Comparison of ENCODE assay signal across 26 cellular contexts in the genomic region with DNA sequence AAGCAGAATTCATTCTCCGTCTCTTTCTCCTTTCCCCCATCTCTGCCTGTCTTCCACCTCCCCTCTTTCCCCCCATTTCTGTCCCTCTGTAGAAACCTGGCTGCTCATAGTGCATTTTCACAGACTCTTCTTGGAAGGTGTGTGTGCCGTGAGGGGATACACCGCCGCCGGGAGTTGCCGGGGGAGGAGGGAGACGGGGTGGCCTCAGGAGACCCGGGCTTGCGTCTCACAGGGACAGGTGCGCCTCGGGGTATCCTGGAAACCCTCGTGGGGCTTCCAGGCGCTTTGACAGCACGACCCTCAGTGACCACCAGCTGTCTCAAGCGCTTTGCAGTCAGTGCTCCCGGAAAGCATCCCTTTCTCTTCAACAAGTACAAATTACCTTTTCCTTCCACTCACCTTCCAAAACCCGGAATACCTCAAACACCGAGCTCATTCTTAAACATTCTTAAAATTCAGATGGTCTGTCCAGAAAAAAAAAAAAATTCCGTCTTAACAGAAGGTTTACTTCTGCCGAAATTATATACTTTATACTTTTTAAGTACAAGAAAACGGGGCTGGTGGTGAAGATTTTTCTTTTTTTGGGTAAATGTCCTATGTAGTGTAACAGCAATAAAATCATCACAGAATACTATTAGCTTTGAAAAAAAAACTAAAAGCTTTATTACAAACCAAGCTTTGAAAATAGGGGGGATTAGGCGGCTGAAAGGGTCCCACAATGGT. TPM values are rescaled to one million over a fixed set of nuclear protein-coding genes. Genes with fewer than 3 reads are reported as not detected.
A peak's percentile ranks its signal among the peaks of the same experiment; 100 is the strongest.
DNase-seq lines count a peak whose midpoint lies in the region; ATAC-seq, FAIRE-seq and TF ChIP-seq lines count a peak whose summit lies in the region.
"Had no signal": no experiment of that assay in that cellular context is flagged by ENCODE, and none has a peak within 500 bp of the region (broad histone marks: within the 10 kb centered on the region; RNA-seq: fewer than 3 reads in every experiment).

No MANE protein-coding gene starts in this region.

- no peak overlapping the region for H4K5ac ChIP-seq in H1 (ENCODE audit: insufficient read length, low read depth, low read length)

- H2BK15ac ChIP-seq in H1 (ENCODE audit: low read length), result no peak overlapping the region
- no peak overlapping the region for H2BK15ac ChIP-seq in mesenchymal stem cell (ENCODE audit: low read depth, poor library complexity, severe bottlenecking)

- H3K79me1 ChIP-seq in H1 (ENCODE audit: low read depth, low read length) (no peaks in the 10 kb centered on the region), mesenchymal stem cell (replicated peaks; ENCODE audit: low read length, poor library complexity, severe bottlenecking) (no peaks in the 10 kb centered on the region)

- no peak for TF ChIP-seq RAD21 in H1 (IDR thresholded peaks at IDR 0.05 in 1 of 2, conservative IDR thresholded peaks at IDR 0.05 in 1 of 2; ENCODE audit: low read depth in 2 of 2, low read length in 2 of 2)

- H3K79me2 ChIP-seq in H1 (ENCODE audit: control insufficient read depth in 1 of 2, insufficient read depth in 2 of 2, low read length in 2 of 2), result no peaks in the 10 kb centered on the region

- H2BK20ac ChIP-seq in H1 (ENCODE audit: low read length), result no peak overlapping the region

- no peak for DNase-seq in Caco-2
- DNase-seq in H1 (ENCODE audit: low read depth in 1 of 2, low spot score in 2 of 2), result no peak
- DNase-seq in mesenchymal stem cell, result no peak
- peak; percentile 31 for DNase-seq in retina
- no peak for DNase-seq in GM13977 (ENCODE audit: low spot score)
- DNase-seq in left lobe of liver (ENCODE audit: low spot score), result no peak
- DNase-seq: CD8-positive, alpha-beta T cell; DND-41; GDM1; HCEC 1CT; Kasumi-1; MM.1S; NCI-H1092 treated with DMSO at 0.1 percent for 48 hours; NCI-H1694 treated with DMSO at 0.1 percent for 48 hours; NCI-H2107; NCI-H2227 treated with DMSO at 0.1 percent for 48 hours; NCI-H524 had no signal

- H3K27ac ChIP-seq in H1 (ENCODE audit: low read depth, low read length) (no peak overlapping the region), mesenchymal stem cell (ENCODE audit: low read length, poor library complexity, severe bottlenecking) (no peak overlapping the region)
- H3K27ac ChIP-seq: BLaER1, HL-60 had no signal

- H3K23me2 ChIP-seq in H1 (ENCODE audit: low read depth, low read length), result peaks cover 5% of the 10 kb centered on the region

- POLR2A ChIA-PET in Caco-2 (lab: Charles Lee), result interaction anchor here (0.7 kb wide), 1 partner anchor 71 kb away, joined by 7 read pairs; no protein-coding TSS in a partner anchor
- POLR2A ChIA-PET in H1 (lab: Charles Lee; ENCODE audit: partially characterized antibody), result interaction anchor here (0.8 to 1.1 kb wide), 3 partner anchors 9 to 16 kb away, joined by 3 to 4 read pairs (median 3); no protein-coding TSS in a partner anchor

- H3K4me2 ChIP-seq in H1 (ENCODE audit: insufficient read depth in 1 of 2, low read depth in 2 of 2, low read length in 2 of 2) (no peak overlapping the region; a peak in 1 of 4 replicates), mesenchymal stem cell (ENCODE audit: low read length, poor library complexity, severe bottlenecking) (no peak overlapping the region)
- H3K4me2 ChIP-seq: BLaER1 had no signal

- peaks cover 36 to 42% of the 10 kb centered on the region in 2 experiments for H4K20me1 ChIP-seq in H1 (replicated peaks in 1 of 2; ENCODE audit: control insufficient read depth in 1 of 2, insufficient read depth in 2 of 2, low read length in 2 of 2)

- H2AFZ ChIP-seq in H1 (ENCODE audit: low read length), result no peak overlapping the region
- H2AFZ ChIP-seq in mesenchymal stem cell (ENCODE audit: low read depth, low read length), result no peak overlapping the region

- TF ChIP-seq CTCF in Caco-2 (IDR thresholded peaks at IDR 0.05; ENCODE audit: insufficient read depth in 1 of 2, low read depth in 1 of 2, low read length in 1 of 2, severe bottlenecking in 1 of 2, unreplicated experiment in 1 of 2) (no peak), H1 (IDR thresholded peaks at IDR 0.05; ENCODE audit: control extremely low read depth in 1 of 3, insufficient read depth in 1 of 3, low read depth in 1 of 3, low read length in 3 of 3) (no peak), GM13977 (IDR thresholded peaks at IDR 0.05; ENCODE audit: extremely low read depth, insufficient read depth, missing control alignments) (no peak)

- no peak for ATAC-seq in HG02678 (IDR thresholded peaks at IDR 0.05; ENCODE audit: unreplicated experiment)
- no peak for ATAC-seq in GM18868 (IDR thresholded peaks at IDR 0.05; ENCODE audit: unreplicated experiment)
- no peak for ATAC-seq in left lobe of liver
- ATAC-seq: CD8-positive, alpha-beta T cell; Panc1; Right ventricle myocardium inferior had no signal

- H3K36me3 ChIP-seq in Caco-2 (ENCODE audit: control insufficient read depth, insufficient read depth, low read length) (no peaks in the 10 kb centered on the region), H1 (ENCODE audit: control insufficient read depth in 2 of 4, insufficient read depth in 4 of 4, low read length in 3 of 4) (no peaks in the 10 kb centered on the region), mesenchymal stem cell (ENCODE audit: control insufficient read depth in 1 of 2, insufficient read depth in 2 of 2, low read depth in 1 of 2, low read length in 2 of 2) (peaks cover 0 to 35% of the 10 kb centered on the region in 2 experiments)
- H3K36me3 ChIP-seq: BLaER1 had no signal

- H4K91ac ChIP-seq in H1 (replicated peaks; ENCODE audit: insufficient read length, low read length) (no peak overlapping the region), mesenchymal stem cell (ENCODE audit: low read length) (no peak overlapping the region)

- H3K27ac Mint-ChIP-seq in Caco-2 (ENCODE audit: unreplicated experiment), result no peak overlapping the region
- H3K27ac Mint-ChIP-seq: CD8-positive, alpha-beta T cell had no signal

- peaks cover 15% of the 10 kb centered on the region for H3K36me3 Mint-ChIP-seq in Caco-2 (ENCODE audit: insufficient read depth, unreplicated experiment)
- H3K36me3 Mint-ChIP-seq: CD8-positive, alpha-beta T cell; IgD-negative memory B cell had no signal

- no peak overlapping the region for H3K4ac ChIP-seq in H1 (replicated peaks; ENCODE audit: insufficient read length, low read depth, low read length)
- H3K4ac ChIP-seq in mesenchymal stem cell (ENCODE audit: low read depth in 1 of 2, low read length in 2 of 2), result no peak overlapping the region

- no peak overlapping the region for H3K18ac ChIP-seq in H1 (ENCODE audit: extremely low read depth, low read length)
- no peak overlapping the region for H3K18ac ChIP-seq in mesenchymal stem cell (ENCODE audit: low read depth in 1 of 2, low read length in 2 of 2)

- H3K23ac ChIP-seq in H1 (ENCODE audit: insufficient read length), result no peak overlapping the region
- H3K23ac ChIP-seq in mesenchymal stem cell (ENCODE audit: low read length in 2 of 2), result no peak overlapping the region

- peak overlapping the region; percentile 71 for H3K4me3 Mint-ChIP-seq in Caco-2 (ENCODE audit: unreplicated experiment)
- H3K4me3 Mint-ChIP-seq: CD8-positive, alpha-beta T cell; IgD-negative memory B cell had no signal

- H2BK120ac ChIP-seq in H1 (replicated peaks; ENCODE audit: low read depth, low read length) (no peak overlapping the region), mesenchymal stem cell (ENCODE audit: low read depth, low read length) (no peak overlapping the region)

- H3K27me3 ChIP-seq in Caco-2 (replicated peaks; ENCODE audit: control insufficient read depth, insufficient read depth, low read length) (peaks cover 3% of the 10 kb centered on the region; the same call in 1 of the 2 replicates), H1 (replicated peaks in 1 of 4; ENCODE audit: control insufficient read depth in 3 of 4, extremely low read depth in 1 of 4, insufficient read depth in 3 of 4, low read length in 3 of 4) (peaks cover 95 to 100% (median 99%) of the 10 kb centered on the region in 4 experiments), mesenchymal stem cell (ENCODE audit: control insufficient read depth in 1 of 2, insufficient read depth in 1 of 2, low read length in 2 of 2) (peaks cover 0 to 96% of the 10 kb centered on the region in 2 experiments)

- H3K4me3 ChIP-seq in Caco-2 (ENCODE audit: low read depth, low read length) (no peak overlapping the region), H1 (ENCODE audit: extremely low read depth in 1 of 4, insufficient read depth in 2 of 4, low read depth in 3 of 4, low read length in 4 of 4) (no peak overlapping the region), mesenchymal stem cell (ENCODE audit: insufficient read depth in 1 of 2, low read depth in 1 of 2, low read length in 2 of 2) (no peak overlapping the region)
- H3K4me3 ChIP-seq: BLaER1 had no signal

- H3K56ac ChIP-seq in H1 (replicated peaks; ENCODE audit: insufficient read length, low read depth, low read length), result no peak overlapping the region

- peaks cover 5% of the 10 kb centered on the region for H3K27me3 Mint-ChIP-seq in Caco-2 (ENCODE audit: insufficient read depth, unreplicated experiment)

- H3K9ac ChIP-seq in H1 (replicated peaks in 1 of 4; ENCODE audit: extremely low read depth in 1 of 4, low read depth in 3 of 4, low read length in 3 of 4) (no peak overlapping the region), mesenchymal stem cell (ENCODE audit: low read length) (peak overlapping the region; percentile 75)
- H3K9ac ChIP-seq: BLaER1 had no signal

- H3K9me3 Mint-ChIP-seq in Caco-2 (ENCODE audit: unreplicated experiment), result no peaks in the 10 kb centered on the region
- H3K9me3 Mint-ChIP-seq: CD8-positive, alpha-beta T cell had no signal

- no TSS peak for BruUV-seq in Caco-2 (replicated peaks; lab: Mats Ljungman, UMichigan)

- H3K14ac ChIP-seq in H1 (ENCODE audit: insufficient read length) (no peak overlapping the region), mesenchymal stem cell (ENCODE audit: low read length in 2 of 2) (no peak overlapping the region)

- no peak for TF ChIP-seq EP300 in H1 (IDR thresholded peaks at IDR 0.05; ENCODE audit: borderline replicate concordance in 1 of 2, low read depth in 2 of 2, low read length in 2 of 2)

- H3K9me3 ChIP-seq in Caco-2 (no peaks in the 10 kb centered on the region), H1 (ENCODE audit: insufficient read depth in 2 of 2, low read depth in 1 of 2, low read length in 1 of 2) (no peaks in the 10 kb centered on the region), mesenchymal stem cell (ENCODE audit: control insufficient read depth, low read length) (no peaks in the 10 kb centered on the region)

- H4K8ac ChIP-seq in H1 (ENCODE audit: extremely low read depth, insufficient read depth, low read length) (no peak overlapping the region), mesenchymal stem cell (ENCODE audit: low read length) (no peak overlapping the region)

- WGBS in H1 (ENCODE audit: extremely low coverage in 1 of 2, insufficient coverage in 1 of 2, insufficient read length in 1 of 2, insufficient replicate concordance in 2 of 2, low coverage in 1 of 2, low lambda C conversion rate in 2 of 2, missing lambda C conversion rate in 1 of 2), 2 experiments, result 14% methylated on average over 17 of the region's 22 CpGs; no CpG with 5 or more reads in 1 of the 2 experiments
- WGBS in mesenchymal stem cell, result 6% methylated on average over 18 of the region's 22 CpGs

- no peak for FAIRE-seq in H1 (lab: Jason Lieb, UNC)
- FAIRE-seq: GM12891, HTR-8/SVneo had no signal

- peaks cover 14% of the 10 kb centered on the region for H3K4me1 Mint-ChIP-seq in Caco-2 (ENCODE audit: low read depth, unreplicated experiment)

- H2BK12ac ChIP-seq in H1 (ENCODE audit: low read depth, low read length), result no peak overlapping the region
- H2BK12ac ChIP-seq in mesenchymal stem cell (ENCODE audit: low read length in 2 of 2), result no peak overlapping the region

- H2BK5ac ChIP-seq in H1 (ENCODE audit: low read depth, low read length) (no peak overlapping the region), mesenchymal stem cell (ENCODE audit: low read depth, low read length, poor library complexity, severe bottlenecking) (no peak overlapping the region)

- H3K4me1 ChIP-seq in Caco-2 (peaks cover 11% of the 10 kb centered on the region), H1 (replicated peaks in 1 of 4; ENCODE audit: control insufficient read depth in 3 of 4, insufficient read depth in 4 of 4, low read length in 3 of 4) (peaks cover 0 to 35% (median 26%) of the 10 kb centered on the region in 4 experiments; a peak in 6 of 7 replicates), mesenchymal stem cell (ENCODE audit: control insufficient read depth, insufficient read depth, low read depth, low read length) (peaks cover 9% of the 10 kb centered on the region)

- intact Hi-C loops in Caco-2 (cut with micrococcal nuclease; ENCODE audit: unreplicated experiment), result no loop called here

- H2AK5ac ChIP-seq in H1 (ENCODE audit: low read depth, low read length) (no peak overlapping the region), mesenchymal stem cell (ENCODE audit: low read length, severe bottlenecking) (no peak overlapping the region)

- in situ Hi-C loops in GM13977 (cut with MboI; ENCODE audit: low pct_unique_long_range_greater_than_20kb, low sequenced_read_pairs, unreplicated experiment), result no loop called here

- CTCF ChIA-PET in Caco-2 (lab: Charles Lee) (interaction anchor here (0.7 kb wide), 1 partner anchor 73 kb away, joined by 3 read pairs; no protein-coding TSS in a partner anchor), H1 (lab: Charles Lee; ENCODE audit: partially characterized antibody) (interaction anchor here (0.6 to 5.4 kb wide), 9 partner anchors 9 to 690 kb away, joined by 3 to 44 read pairs (median 4); no protein-coding TSS in a partner anchor)

- TF ChIP-seq POLR2A in H1 (IDR thresholded peaks at IDR 0.05; ENCODE audit: control extremely low read depth in 1 of 2, low read depth in 2 of 2, low read length in 2 of 2), result no peak

RNA-seq across cellular contexts. Expression of a gene that starts 8.2 kb away (rescaled TPM):
- total RNA-seq in Caco-2 (2022) (4.7 and 4.9 TPM in 2 replicates), left lobe of liver (not detected)
- not detected in 2 replicates for total RNA-seq in H1 (2021; fragmentation: NEBNext Ultra II Directional; extraction: Animal tissue kit (Norgen Biotek cat#: 25700))
- polyA plus RNA-seq in H1 (2011; rRNA removed), result not detected in 2 replicates
- 0.06 TPM for polyA plus RNA-seq in H1 (2011; cell fraction: cytosol; rRNA removed)
- 0.04 TPM for polyA plus RNA-seq in H1 (2011; cell fraction: nucleus; rRNA removed)
- 0.08 to 0.23 TPM (median 0.14 TPM) in 4 replicates for polyA plus RNA-seq in H1 (2012, experiment 1 of 2)
- 0.10 TPM for polyA plus RNA-seq in H1 (2012, experiment 2 of 2)
- 0.04 TPM for polyA plus RNA-seq in H1 (2013, experiment 1 of 2)
- not detected for polyA plus RNA-seq in H1 (2013, experiment 2 of 2)
- polyA minus RNA-seq in H1 (2011; rRNA and poly(A)+ RNA removed), result not detected in 2 replicates
- not detected for polyA minus RNA-seq in H1 (2011; cell fraction: cytosol; rRNA and poly(A)+ RNA removed)
- not detected for polyA minus RNA-seq in H1 (2011; cell fraction: nucleus; rRNA and poly(A)+ RNA removed)
- polyA plus RNA-seq in mesenchymal stem cell (2013, experiment 1 of 2), result not detected
- not detected for polyA plus RNA-seq in mesenchymal stem cell (2013, experiment 2 of 2)
- total RNA-seq: CD8-positive, alpha-beta T cell; Right ventricle myocardium inferior had no signal
- polyA plus RNA-seq: IgD-negative memory B cell had no signal
